Comparison of ENCODE assay signal across 8 cellular contexts in the genomic region with DNA sequence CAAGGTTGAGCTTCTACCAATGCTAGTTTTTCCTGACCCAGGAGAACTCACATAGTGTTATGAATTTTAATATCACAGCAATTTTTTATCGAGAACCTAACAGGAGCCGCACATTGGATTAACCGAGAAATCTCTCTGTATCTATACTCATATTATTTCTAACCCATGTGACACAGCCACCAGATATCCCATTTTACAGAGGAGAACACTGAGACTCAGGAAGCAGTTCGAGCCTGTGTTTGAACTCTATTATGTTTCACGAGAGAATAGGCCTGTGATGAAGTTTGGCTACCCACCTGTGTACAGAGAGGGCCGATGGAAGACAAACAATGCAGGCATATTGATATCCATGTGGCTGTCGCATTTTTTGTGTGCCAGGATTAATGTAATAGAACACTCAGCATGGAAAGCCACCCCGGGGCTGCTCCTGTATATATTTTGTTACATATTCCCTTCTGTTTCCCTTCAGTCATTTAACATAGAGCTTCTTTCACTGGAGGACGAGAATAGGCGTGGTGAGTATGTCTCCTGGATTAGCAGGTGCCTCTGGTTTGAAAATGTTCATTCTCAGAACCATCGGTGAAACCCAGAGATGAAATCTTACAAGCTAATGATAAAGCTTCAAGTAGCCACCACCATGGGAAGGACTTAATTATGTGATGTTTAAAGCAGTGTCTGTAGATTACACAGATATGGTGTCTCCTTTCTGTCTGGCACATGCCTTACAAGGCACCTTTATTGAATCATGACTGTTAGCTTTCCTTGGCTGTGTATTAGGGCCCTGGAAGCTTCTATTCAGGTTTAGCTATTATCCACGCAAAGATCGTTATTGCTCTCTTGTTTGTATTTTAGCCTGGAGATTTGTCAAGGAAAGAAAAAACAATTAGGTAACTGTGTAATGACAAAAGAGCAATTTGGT.
DNase-seq lines count a peak whose midpoint lies in the region; ATAC-seq, FAIRE-seq and TF ChIP-seq lines count a peak whose summit lies in the region.
"Not testable (repeated sequence)": the region's sequence is repeated elsewhere in the genome, so short reads cannot be mapped to it uniquely, and the experiment has no call there.

No MANE protein-coding gene starts in this region.

- H4K20me1 ChIP-seq in MM.1S (ENCODE audit: insufficient read depth, low read length); SK-N-SH (ENCODE audit: insufficient read depth): not testable (repeated sequence)

- not testable (repeated sequence) for H3K4me3 ChIP-seq in Caco-2 (ENCODE audit: low read depth, low read length); MM.1S (ENCODE audit: low read length); SK-N-SH (ENCODE audit: low read depth in 2 of 2, low read length in 1 of 2); liver (ENCODE audit: low read depth in 1 of 3, low read length in 3 of 3); thymus (ENCODE audit: low read length)
- H3K4me3 ChIP-seq in endodermal cell (ENCODE audit: low read length) = peak overlapping the region; percentile 73
- H3K4me3 ChIP-seq in pancreas = peak overlapping the region in 1 of 4 donors; percentile 22

- not testable (repeated sequence) for H3K9me2 ChIP-seq in MM.1S (replicated peaks; ENCODE audit: insufficient read depth, low read length); SK-N-SH

- peak overlapping the region; percentile 97; the same call in 1 of the 2 replicates for H3K4me2 ChIP-seq in MM.1S (ENCODE audit: low read depth, low read length)
- H3K4me2 ChIP-seq in SK-N-SH = peak overlapping the region; percentile 63

- not testable (repeated sequence) for H2AFZ ChIP-seq in MM.1S (ENCODE audit: low read length)
- peak overlapping the region; percentile 54 for H2AFZ ChIP-seq in SK-N-SH (ENCODE audit: low read depth)

- CTCF ChIA-PET in Caco-2 (lab: Charles Lee) = interaction anchor here (0.7 to 2.3 kb wide), 12 partner anchors 8 to 286 kb away, joined by 3 to 17 read pairs (median 4); partner anchors contain the start of gene ZNF217
- CTCF ChIA-PET in SK-N-SH (lab: Yijun Ruan, JAX) = interaction anchor here (0.8 to 2.6 kb wide), 8 partner anchors 33 to 290 kb away, joined by 3 to 17 read pairs (median 4); partner anchors contain the start of gene ZNF217

- not testable (repeated sequence) for DNase-seq in Caco-2, MM.1S, SK-N-SH, endodermal cell, pancreas

- not testable (repeated sequence) for H3K27me3 ChIP-seq in Caco-2 (replicated peaks; ENCODE audit: control insufficient read depth, insufficient read depth, low read length); MM.1S (replicated peaks; ENCODE audit: insufficient read depth, low read length); SK-N-SH (ENCODE audit: insufficient read depth); endodermal cell (ENCODE audit: control insufficient read depth, insufficient read depth, low read length, poor library complexity, severe bottlenecking); liver (ENCODE audit: control insufficient read depth in 4 of 4, insufficient read depth in 4 of 4, low read length in 3 of 4); pancreas; thymus (ENCODE audit: control insufficient read depth, insufficient read depth)

- H3K36me3 ChIP-seq in Caco-2 (ENCODE audit: control insufficient read depth, insufficient read depth, low read length); MM.1S (replicated peaks; ENCODE audit: insufficient read depth, low read length); SK-N-SH (replicated peaks in 1 of 2; ENCODE audit: control insufficient read depth in 1 of 2, insufficient read depth in 2 of 2, low read length in 1 of 2); endodermal cell (ENCODE audit: control insufficient read depth, insufficient read depth, low read length); liver (ENCODE audit: control insufficient read depth in 4 of 4, insufficient read depth in 3 of 4, low read depth in 1 of 4, low read length in 3 of 4); pancreas; thymus (ENCODE audit: control insufficient read depth, insufficient read depth): not testable (repeated sequence)

- not testable (repeated sequence) for TF ChIP-seq CTCF in Caco-2 (IDR thresholded peaks at IDR 0.05; ENCODE audit: insufficient read depth in 1 of 2, low read depth in 1 of 2, low read length in 1 of 2, severe bottlenecking in 1 of 2, unreplicated experiment in 1 of 2); MM.1S (IDR thresholded peaks at IDR 0.05; ENCODE audit: low read length); SK-N-SH (IDR thresholded peaks at IDR 0.05); endodermal cell (conservative IDR thresholded peaks at IDR 0.05); liver (IDR thresholded peaks at IDR 0.05; ENCODE audit: low read depth, low read length, missing input control); pancreas (IDR thresholded peaks at IDR 0.05)

- H3F3A ChIP-seq in MM.1S (ENCODE audit: insufficient read depth, low read length) (peaks cover 32% of the 10 kb centered on the region), SK-N-SH (replicated peaks; ENCODE audit: insufficient read depth) (peaks cover 15% of the 10 kb centered on the region)

- H3K79me2 ChIP-seq in MM.1S (ENCODE audit: low read length); SK-N-SH (ENCODE audit: insufficient read depth): not testable (repeated sequence)

- peak in 1 of 2 experiments; percentile 42; a peak in 1 of 4 replicates for TF ChIP-seq EP300 in SK-N-SH (IDR thresholded peaks at IDR 0.05; ENCODE audit: borderline replicate concordance in 1 of 2, low read depth in 1 of 2, low read length in 1 of 2)

- H3K4me1 ChIP-seq in Caco-2 (peaks cover 49% of the 10 kb centered on the region), MM.1S (ENCODE audit: low read length) (peaks cover 30% of the 10 kb centered on the region), SK-N-SH (ENCODE audit: control insufficient read depth in 1 of 2, insufficient read depth in 2 of 2, low read depth in 1 of 2, low read length in 1 of 2) (peaks cover 14 to 34% of the 10 kb centered on the region in 2 experiments), liver (ENCODE audit: control insufficient read depth in 4 of 4, insufficient read depth in 4 of 4, low read length in 3 of 4) (peaks cover 7 to 30% (median 15%) of the 10 kb centered on the region in 4 donors), pancreas (peaks cover 30 to 49% (median 48%) of the 10 kb centered on the region in 3 donors), thymus (ENCODE audit: control insufficient read depth, insufficient read depth, low read length) (peaks cover 24% of the 10 kb centered on the region)
- not testable (repeated sequence) for H3K4me1 ChIP-seq in endodermal cell (ENCODE audit: control insufficient read depth, insufficient read depth, low read length)

- H3K27ac ChIP-seq in MM.1S (ENCODE audit: low read length) (peak overlapping the region; percentile 80; the same call in 1 of the 2 replicates), SK-N-SH (ENCODE audit: low read depth in 2 of 2, low read length in 1 of 2) (peak overlapping the region; percentile 90), endodermal cell (ENCODE audit: low read depth, low read length) (peak overlapping the region; percentile 72), liver (ENCODE audit: low read depth in 1 of 2, low read length in 2 of 2) (peak overlapping the region; percentile 35 to 73), pancreas (peak overlapping the region; percentile 60 to 91 (median 76)), thymus (ENCODE audit: low read depth) (peak overlapping the region; percentile 75)

- TF ChIP-seq RAD21 in SK-N-SH (IDR thresholded peaks at IDR 0.05; ENCODE audit: low read length); liver (IDR thresholded peaks at IDR 0.05): not testable (repeated sequence)

- H3K9ac ChIP-seq in MM.1S (ENCODE audit: low read length) = not testable (repeated sequence)
- H3K9ac ChIP-seq in SK-N-SH (peak overlapping the region; percentile 69), endodermal cell (ENCODE audit: extremely low read depth, low read length, poor library complexity, severe bottlenecking) (peak overlapping the region; percentile 72), liver (ENCODE audit: low read depth in 1 of 2, low read length in 2 of 2) (peak overlapping the region in 1 of 2 donors; percentile 5)

- H3K4me1 Mint-ChIP-seq in Caco-2 (ENCODE audit: low read depth, unreplicated experiment) (peaks cover 67% of the 10 kb centered on the region), endodermal cell (peaks cover 62% of the 10 kb centered on the region)
- peaks cover 64% of the 10 kb centered on the region for H3K4me1 Mint-ChIP-seq in activated naive CD4-positive, alpha-beta T cell treated with anti-CD3 and anti-CD28 coated beads, Interleukin-2, amount 50 U/mL, for 24 hours

- H3K9me3 ChIP-seq in Caco-2; MM.1S (replicated peaks; ENCODE audit: insufficient read depth, low read length); SK-N-SH; endodermal cell (ENCODE audit: control insufficient read depth, low read length); liver (ENCODE audit: control insufficient read depth in 4 of 4, low read length in 3 of 4); pancreas; thymus (ENCODE audit: control insufficient read depth): not testable (repeated sequence)

- intact Hi-C loops in Caco-2 (cut with micrococcal nuclease; ENCODE audit: unreplicated experiment) = loop anchor here (5.0 kb wide), 1 partner anchor 203 kb away; no protein-coding TSS in a partner anchor
- intact Hi-C loops in pancreas (cut with DNase I) = loop anchor here in 1 of 3 donors (10.0 kb wide), 1 partner anchor 280 kb away; no protein-coding TSS in a partner anchor

- not testable (repeated sequence) for FAIRE-seq in pancreas (lab: Jason Lieb, UNC)

- peak overlapping the region; percentile 34 for H3K4me3 Mint-ChIP-seq in Caco-2 (ENCODE audit: unreplicated experiment)
- peak overlapping the region; percentile 45 for H3K4me3 Mint-ChIP-seq in activated naive CD4-positive, alpha-beta T cell treated with anti-CD3 and anti-CD28 coated beads, Interleukin-2, amount 50 U/mL, for 24 hours
- peak overlapping the region; percentile 42 for H3K4me3 Mint-ChIP-seq in endodermal cell

- not testable (repeated sequence) for H3K36me3 Mint-ChIP-seq in Caco-2 (ENCODE audit: insufficient read depth, unreplicated experiment); activated naive CD4-positive, alpha-beta T cell treated with anti-CD3 and anti-CD28 coated beads, Interleukin-2, amount 50 U/mL, for 24 hours; endodermal cell (ENCODE audit: low read depth)

- ATAC-seq in pancreas = peak in 2 of 4 donors; percentile 27 to 40

- H3K9me3 Mint-ChIP-seq in Caco-2 (ENCODE audit: unreplicated experiment); activated naive CD4-positive, alpha-beta T cell treated with anti-CD3 and anti-CD28 coated beads, Interleukin-2, amount 50 U/mL, for 24 hours; endodermal cell: not testable (repeated sequence)

- H3K27ac Mint-ChIP-seq in Caco-2 (ENCODE audit: unreplicated experiment) (peak overlapping the region; percentile 84), endodermal cell (peak overlapping the region; percentile 92)
- peak overlapping the region; percentile 92 for H3K27ac Mint-ChIP-seq in activated naive CD4-positive, alpha-beta T cell treated with anti-CD3 and anti-CD28 coated beads, Interleukin-2, amount 50 U/mL, for 24 hours

- BruUV-seq in Caco-2 (replicated peaks; lab: Mats Ljungman, UMichigan) = TSS peak; percentile 92

- H3K27me3 Mint-ChIP-seq in Caco-2 (ENCODE audit: insufficient read depth, unreplicated experiment); activated naive CD4-positive, alpha-beta T cell treated with anti-CD3 and anti-CD28 coated beads, Interleukin-2, amount 50 U/mL, for 24 hours; endodermal cell (ENCODE audit: insufficient read depth): not testable (repeated sequence)

- POLR2A ChIA-PET in Caco-2 (lab: Charles Lee) = interaction anchor here (0.6 to 2.3 kb wide), 8 partner anchors 8 to 157 kb away, joined by 3 to 12 read pairs (median 8); no protein-coding TSS in a partner anchor
- POLR2A ChIA-PET in SK-N-SH (lab: Yijun Ruan, JAX) = interaction anchor here (0.6 kb wide), 1 partner anchor 127 kb away, joined by 3 read pairs; no protein-coding TSS in a partner anchor

- WGBS in SK-N-SH (ENCODE audit: low lambda C conversion rate) = 66% methylated on average over 13 of the region's 13 CpGs
- 76 to 83% methylated on average over 8 to 13 of the region's 13 CpGs for WGBS in endodermal cell (ENCODE audit: insufficient coverage in 1 of 2, insufficient read length in 1 of 2), 2 experiments
- 70% methylated on average over 13 of the region's 13 CpGs for WGBS in liver
- 40 to 47% methylated on average over 13 of the region's 13 CpGs for WGBS in pancreas, 2 donors
- WGBS in thymus = 95% methylated on average over 13 of the region's 13 CpGs
